ENCODE assay signal across 35 cellular contexts in the genomic region with DNA sequence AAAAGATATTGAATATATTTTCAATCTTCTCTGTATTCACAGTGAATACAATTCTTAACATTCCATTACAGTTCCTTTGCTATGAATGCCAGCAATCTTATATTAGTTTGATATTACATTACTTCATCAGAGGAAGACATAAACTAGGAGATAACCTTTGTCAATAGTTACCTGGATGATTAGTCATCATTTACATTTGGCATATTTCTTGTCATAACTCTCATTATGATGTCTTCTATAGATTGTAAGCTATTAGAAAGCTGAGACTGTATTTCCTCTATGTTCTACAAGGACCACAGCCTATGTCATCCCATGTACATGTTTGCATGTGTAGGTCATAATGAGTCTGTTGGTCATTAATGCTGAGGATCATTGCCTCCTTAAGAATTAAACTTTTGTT.
"Had no signal": no experiment of that assay in that cellular context is flagged by ENCODE, and none has a peak within 500 bp of the region (broad histone marks: within the 10 kb centered on the region; RNA-seq: fewer than 3 reads in every experiment).

No MANE protein-coding gene starts in this region.

- ATAC-seq: activated CD8-positive, alpha-beta T cell treated with anti-CD3 and anti-CD28 coated beads for 36 hours; activated naive CD4-positive, alpha-beta T cell treated with anti-CD3 and anti-CD28 coated beads, Interleukin-2, amount 50 U/mL, for 72 hours; activated T-cell treated with anti-CD3 and anti-CD28 coated beads, Interleukin-2, amount 50 U/mL, for 4 hours; activated T-cell treated with anti-CD3 and anti-CD28 coated beads, Interleukin-2, amount 50 U/mL, for 72 hours; activated T-helper 17 cell treated with anti-CD3 and anti-CD28 coated beads, Interleukin-2, amount 50 U/mL, for 72 hours; body of pancreas had no signal

- FAIRE-seq: astrocyte, TTC549 had no signal

- H3K27ac ChIP-seq: adrenal gland, body of pancreas, brain microvascular endothelial cell, breast epithelium, cardiac muscle cell, colonic mucosa, VCaP had no signal

- H3K9me3 ChIP-seq: adrenal gland, body of pancreas, breast epithelium, colonic mucosa had no signal

- H3K27me3 ChIP-seq: adrenal gland, body of pancreas, brain microvascular endothelial cell, breast epithelium, cardiac muscle cell, colonic mucosa had no signal

- DNase-seq: activated B cell treated with CpG ODN at 0.5 μM for 24 hours; activated CD4-positive, alpha-beta memory T cell treated with anti-CD3 and anti-CD28 coated beads for 36 hours; activated CD4-positive, alpha-beta T cell treated with anti-CD3 and anti-CD28 coated beads for 4 hours; activated CD4-positive, alpha-beta T cell treated with anti-CD3 and anti-CD28 coated beads, Interleukin-2, amount 10 ng/mL, durations not matched to agents 24 days and 14 days; activated CD4-positive, alpha-beta T cell treated with anti-CD3 and anti-CD28 coated beads, Interleukin-2, amount 50 U/mL, for 1 hour; activated CD4-positive, alpha-beta T cell treated with anti-CD3 and anti-CD28 coated beads, Interleukin-2, amount 50 U/mL, for 4 hours; activated CD4-positive, CD25-positive, alpha-beta regulatory T cell treated with anti-CD3 and anti-CD28 coated beads, Interleukin-2, amount 50 U/mL, for 72 hours; activated CD8-positive, alpha-beta memory T cell treated with anti-CD3 and anti-CD28 coated beads, Interleukin-2, amount 50 U/mL, for 4 hours; activated CD8-positive, alpha-beta T cell treated with anti-CD3 and anti-CD28 coated beads for 36 hours; activated effector memory CD4-positive, alpha-beta T cell treated with anti-CD3 and anti-CD28 coated beads, Interleukin-2, amount 50 U/mL, for 16 hours; activated gamma-delta T cell treated with Interleukin-2 at 50 U/mL for 16 hours; activated naive CD4-positive, alpha-beta T cell; activated naive CD4-positive, alpha-beta T cell treated with anti-CD3 and anti-CD28 coated beads for 36 hours; activated naive CD4-positive, alpha-beta T cell treated with anti-CD3 and anti-CD28 coated beads, Interleukin-2, amount 50 U/mL, for 16 hours; activated naive CD8-positive, alpha-beta T cell treated with anti-CD3 and anti-CD28 coated beads for 36 hours; activated T-cell treated with anti-CD3 and anti-CD28 coated beads for 4 hours; activated T-cell treated with anti-CD3 and anti-CD28 coated beads, Interleukin-2, amount 50 U/mL, for 1 hour; activated T-cell treated with anti-CD3 and anti-CD28 coated beads, Interleukin-2, amount 50 U/mL, for 4 hours; activated T-cell treated with anti-CD3 and anti-CD28 coated beads, Interleukin-2, amount 50 U/mL, for 72 hours; adrenal gland; amniotic stem cell; aorta; body of pancreas; brain microvascular endothelial cell; cerebellar nuclear complex; colonic mucosa; T-helper 2 cell; T-helper 9 cell had no signal

- H3K4me3 ChIP-seq: adrenal gland, body of pancreas, breast epithelium, cardiac muscle cell, colonic mucosa had no signal

- H3K4me1 ChIP-seq: adrenal gland, breast epithelium, colonic mucosa had no signal

- H3K36me3 ChIP-seq: adrenal gland, brain microvascular endothelial cell, breast epithelium, cardiac muscle cell, colonic mucosa had no signal
